Comparison of ENCODE assay signal across 18 cellular contexts in the genomic region with DNA sequence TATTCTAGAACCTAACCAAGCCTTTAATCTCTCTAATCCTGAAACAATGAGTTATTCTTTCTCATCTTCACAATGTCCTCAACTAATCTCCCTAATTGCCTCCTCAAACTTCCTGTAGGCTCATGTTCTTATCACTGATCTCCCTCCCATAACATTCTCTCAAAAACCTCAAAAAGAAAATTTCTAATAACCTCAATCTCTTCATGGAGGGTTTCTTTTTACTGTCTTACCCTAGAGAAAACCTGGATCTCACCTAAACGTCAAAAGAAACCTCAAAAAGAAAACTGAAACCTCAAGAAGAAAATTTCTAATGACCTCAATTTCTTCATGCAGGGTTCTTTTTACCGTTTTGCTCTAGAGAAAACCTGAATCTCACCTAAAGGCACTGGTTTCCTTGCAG.
DNase-seq lines count a peak whose midpoint lies in the region; ATAC-seq, FAIRE-seq and TF ChIP-seq lines count a peak whose summit lies in the region.
"Had no signal": no experiment of that assay in that cellular context is flagged by ENCODE, and none has a peak within 500 bp of the region (broad histone marks: within the 10 kb centered on the region; RNA-seq: fewer than 3 reads in every experiment).

No MANE protein-coding gene starts in this region.

- H3K27ac ChIP-seq in WERI-Rb-1: no peak overlapping the region

- peaks cover 35% of the 10 kb centered on the region for H3K4me1 Mint-ChIP-seq in central memory CD8-positive, alpha-beta T cell
- H3K4me1 Mint-ChIP-seq in stimulated activated naive B cell treated with anti-CD40 and anti-IgM and Interleukin-4, amounts not matched to agents 10 μg/mL and 1 μg/mL and 100 μg/mL, for 72 hours: peaks cover 11% of the 10 kb centered on the region in 2 donors

- H3K27ac Mint-ChIP-seq in central memory CD8-positive, alpha-beta T cell (ENCODE audit: low read depth): peak overlapping the region; percentile 65
- H3K27ac Mint-ChIP-seq in stimulated activated naive B cell treated with anti-CD40 and anti-IgM and Interleukin-4, amounts not matched to agents 10 μg/mL and 1 μg/mL and 100 μg/mL, for 72 hours: no peak overlapping the region
- H3K27ac Mint-ChIP-seq: activated CD4-positive, alpha-beta T cell treated with anti-CD3 and anti-CD28 coated beads, Interleukin-2, amount 10 ng/mL, durations not matched to agents 24 days and 14 days; activated naive CD4-positive, alpha-beta T cell treated with anti-CD3 and anti-CD28 coated beads, Interleukin-2, amount 10 ng/mL, durations not matched to agents 7 days and 5 days; mesothelial cell of epicardium had no signal

- H3K27me3 ChIP-seq in WERI-Rb-1 (ENCODE audit: insufficient read depth, low read depth, severe bottlenecking): no peaks in the 10 kb centered on the region

- peaks cover 12% of the 10 kb centered on the region for H3K36me3 Mint-ChIP-seq in central memory CD8-positive, alpha-beta T cell (ENCODE audit: insufficient read depth)
- peaks cover 13 to 28% of the 10 kb centered on the region in 2 donors for H3K36me3 Mint-ChIP-seq in stimulated activated naive B cell treated with anti-CD40 and anti-IgM and Interleukin-4, amounts not matched to agents 10 μg/mL and 1 μg/mL and 100 μg/mL, for 72 hours

- H3K36me3 ChIP-seq in WERI-Rb-1: no peaks in the 10 kb centered on the region; the same call in none of the 2 replicates
- H3K36me3 ChIP-seq: HAP-1 had no signal

- no peak overlapping the region for H3K4me3 Mint-ChIP-seq in central memory CD8-positive, alpha-beta T cell
- H3K4me3 Mint-ChIP-seq in stimulated activated naive B cell treated with anti-CD40 and anti-IgM and Interleukin-4, amounts not matched to agents 10 μg/mL and 1 μg/mL and 100 μg/mL, for 72 hours: no peak overlapping the region
- H3K4me3 Mint-ChIP-seq: activated CD4-positive, alpha-beta T cell treated with anti-CD3 and anti-CD28 coated beads, Interleukin-2, amount 10 ng/mL, durations not matched to agents 24 days and 14 days; activated naive CD4-positive, alpha-beta T cell treated with anti-CD3 and anti-CD28 coated beads, Interleukin-2, amount 10 ng/mL, durations not matched to agents 7 days and 5 days; mesothelial cell of epicardium had no signal

- peak; percentile 81 for FAIRE-seq in GM18507 (lab: Jason Lieb, UNC)

- H3K9me3 Mint-ChIP-seq in central memory CD8-positive, alpha-beta T cell: no peaks in the 10 kb centered on the region
- H3K9me3 Mint-ChIP-seq in stimulated activated naive B cell treated with anti-CD40 and anti-IgM and Interleukin-4, amounts not matched to agents 10 μg/mL and 1 μg/mL and 100 μg/mL, for 72 hours: no peaks in the 10 kb centered on the region
- H3K9me3 Mint-ChIP-seq: activated CD4-positive, alpha-beta T cell treated with anti-CD3 and anti-CD28 coated beads, Interleukin-2, amount 10 ng/mL, durations not matched to agents 24 days and 14 days; activated naive CD4-positive, alpha-beta T cell treated with anti-CD3 and anti-CD28 coated beads, Interleukin-2, amount 10 ng/mL, durations not matched to agents 7 days and 5 days; CD8-positive, alpha-beta T cell; mesothelial cell of epicardium had no signal

- DNase-seq in GM18507 (ENCODE audit: extremely low spot score, insufficient read length, low read depth) (peak; percentile 3), GM20000 (ENCODE audit: low spot score) (peak; percentile 23), NOMO-1 treated with DMSO at 0.1 percent for 48 hours (lab: John Stamatoyannopoulos, UW; ENCODE audit: unreplicated experiment) (no peak), WERI-Rb-1 (no peak), HCEC 1CT (no peak)
- DNase-seq in central memory CD8-positive, alpha-beta T cell (ENCODE audit: low spot score in 2 of 2): no peak
- no peak for DNase-seq in stimulated activated naive B cell treated with anti-CD40 and anti-IgM and Interleukin-4, amounts not matched to agents 10 μg/mL and 1 μg/mL and 100 μg/mL, for 72 hours
- DNase-seq: activated CD4-positive, alpha-beta T cell treated with anti-CD3 and anti-CD28 coated beads, Interleukin-2, amount 10 ng/mL, durations not matched to agents 24 days and 14 days; activated naive CD4-positive, alpha-beta T cell treated with anti-CD3 and anti-CD28 coated beads, Interleukin-2, amount 10 ng/mL, durations not matched to agents 7 days and 5 days; CD8-positive, alpha-beta T cell; NCI-H1417; NCI-H774; posterior cingulate gyrus; SK-N-SH; stimulated activated naive CD4-positive, alpha-beta T cell treated with Interleukin-2 at 50 U/mL for 16 hours had no signal

- peak; percentile 44 for ATAC-seq in HG03196 (IDR thresholded peaks at IDR 0.05; ENCODE audit: unreplicated experiment)
- no peak for ATAC-seq in central memory CD8-positive, alpha-beta T cell (replicated peaks; ENCODE audit: extremely low read depth, poor library complexity, severe bottlenecking)
- no peak for ATAC-seq in stimulated activated naive B cell treated with anti-CD40 and anti-IgM and Interleukin-4, amounts not matched to agents 10 μg/mL and 1 μg/mL and 100 μg/mL, for 72 hours (replicated peaks)
- ATAC-seq: CD8-positive, alpha-beta T cell had no signal

- TF ChIP-seq CTCF in GM20000 (IDR thresholded peaks at IDR 0.05; ENCODE audit: extremely low read depth, missing control alignments): no peak
- TF ChIP-seq CTCF in WERI-Rb-1 (IDR thresholded peaks at IDR 0.05; ENCODE audit: low read depth, low read length): no peak

- H3K4me3 ChIP-seq in WERI-Rb-1 (ENCODE audit: low read depth, low read length): no peak overlapping the region
- H3K4me3 ChIP-seq: HAP-1 had no signal

- no peaks in the 10 kb centered on the region for H3K9me3 ChIP-seq in WERI-Rb-1 (ENCODE audit: severe bottlenecking)
- H3K9me3 ChIP-seq: HAP-1, SK-N-SH had no signal

- H3K27me3 Mint-ChIP-seq in central memory CD8-positive, alpha-beta T cell: no peaks in the 10 kb centered on the region
- H3K27me3 Mint-ChIP-seq in stimulated activated naive B cell treated with anti-CD40 and anti-IgM and Interleukin-4, amounts not matched to agents 10 μg/mL and 1 μg/mL and 100 μg/mL, for 72 hours: no peaks in the 10 kb centered on the region
- H3K27me3 Mint-ChIP-seq: activated CD4-positive, alpha-beta T cell treated with anti-CD3 and anti-CD28 coated beads, Interleukin-2, amount 10 ng/mL, durations not matched to agents 24 days and 14 days; activated naive CD4-positive, alpha-beta T cell treated with anti-CD3 and anti-CD28 coated beads, Interleukin-2, amount 10 ng/mL, durations not matched to agents 7 days and 5 days had no signal

Comparison
In these comparisons a context has a peak if more than half of its experiments do, and no peak if none do; other contexts are left out.
1. DNase-seq: peak in GM18507 (single experiment) and GM20000 (single experiment); none in central memory CD8-positive, alpha-beta T cell (0 of 2), NOMO-1 treated with DMSO at 0.1 percent for 48 hours (single experiment), WERI-Rb-1 (single experiment), stimulated activated naive B cell treated with anti-CD40 and anti-IgM and Interleukin-4, amounts not matched to agents 10 μg/mL and 1 μg/mL and 100 μg/mL, for 72 hours (single experiment) and HCEC 1CT (single experiment).